In genomic region chrX:149781727-149782126, GRCh38 we compare ENCODE assay signal across 6 cellular contexts. TPM values are rescaled to one million over a fixed set of nuclear protein-coding genes. Genes with fewer than 3 reads are reported as not detected.
"Had no signal": no experiment of that assay in that cellular context is flagged by ENCODE, and none has a peak within 500 bp of the region (broad histone marks: within the 10 kb centered on the region; RNA-seq: fewer than 3 reads in every experiment).

Gene MAGEA9, plus strand, starts transcription at chrX:149781930. Its CDS starts 4,281 bp downstream, at chrX:149786211.

RNA-seq across cellular contexts. Expression of gene MAGEA9, which starts in this region (rescaled TPM):
- total RNA-seq: GM23248, GM23338, H1, H4, H7, HFFc6 had no signal
- polyA plus RNA-seq: GM23248, GM23338, H1 had no signal
